Comparison of ENCODE assay signal across 24 cellular contexts in the genomic region with DNA sequence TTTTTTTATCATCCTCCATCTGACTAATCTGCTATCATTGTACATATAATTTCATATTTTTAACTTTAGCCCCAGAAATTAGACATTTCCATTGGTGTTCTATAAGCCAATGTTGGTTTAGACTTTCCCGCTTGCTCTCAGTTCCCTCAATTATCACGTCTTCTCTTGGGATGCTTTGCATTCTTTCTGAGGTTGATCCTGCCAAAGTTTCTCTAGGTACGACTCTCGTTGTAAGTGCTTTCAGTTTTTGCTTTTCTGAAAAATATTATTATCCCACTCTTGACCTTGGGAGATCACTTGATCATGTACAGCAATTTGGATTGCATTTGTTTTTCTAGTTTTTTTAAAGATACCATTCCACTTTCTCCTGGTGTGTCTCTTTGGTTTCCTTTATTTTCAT.
DNase-seq lines count a peak whose midpoint lies in the region; ATAC-seq and TF ChIP-seq lines count a peak whose summit lies in the region.
"Had no signal": no experiment of that assay in that cellular context is flagged by ENCODE, and none has a peak within 500 bp of the region (broad histone marks: within the 10 kb centered on the region; RNA-seq: fewer than 3 reads in every experiment).

No MANE protein-coding gene starts in this region.

- no peak overlapping the region for H4K5ac ChIP-seq in mesendoderm (ENCODE audit: low read length)

- no CpG with 5 or more reads among the region's 4 CpGs for WGBS in mesendoderm (ENCODE audit: extremely low coverage, insufficient coverage, low lambda C conversion rate)

- H2BK5ac ChIP-seq in mesendoderm (ENCODE audit: low read length), result no peak overlapping the region

- H3K4me1 ChIP-seq in mesendoderm (ENCODE audit: control insufficient read depth, low read depth, low read length), result no peaks in the 10 kb centered on the region
- H3K4me1 ChIP-seq: A549 had no signal

- no peak overlapping the region for H3K9ac ChIP-seq in mesendoderm (ENCODE audit: low read length)
- H3K9ac ChIP-seq: BLaER1 treated with 17β-estradiol and CSF1 and Interleukin-3, amounts not matched to agents 10 nM and 100 nM had no signal

- H2AK5ac ChIP-seq in mesendoderm (ENCODE audit: low read length), result no peak overlapping the region

- H3K4me3 ChIP-seq in choroid plexus epithelial cell (ENCODE audit: low read depth, low read length) (no peak overlapping the region), mesendoderm (ENCODE audit: low read length) (no peak overlapping the region)
- H3K4me3 ChIP-seq: A549; BLaER1 treated with 17β-estradiol and CSF1 and Interleukin-3, amounts not matched to agents 10 nM and 100 nM; GM12878 had no signal

- H3K27ac ChIP-seq in mesendoderm (ENCODE audit: low read depth, low read length), result no peak overlapping the region
- H3K27ac ChIP-seq: 22Rv1; A549; BLaER1 treated with 17β-estradiol and CSF1 and Interleukin-3, amounts not matched to agents 10 nM and 100 nM; C4-2B had no signal

- DNase-seq in amniotic epithelial cell (ENCODE audit: low read depth) (peak; percentile 36), astrocyte of the hippocampus (ENCODE audit: low read depth, low spot score) (peak; percentile 15), choroid plexus epithelial cell (ENCODE audit: low read depth) (peak; percentile 73), mesendoderm (peak; percentile 10), NCI-H1092 (lab: John Stamatoyannopoulos, UW) (no peak)
- DNase-seq: AML-193; CD4-positive, alpha-beta T cell; CD8-positive, alpha-beta T cell; COR-L47; DMS 273 treated with DMSO at 0.1 percent for 48 hours; DMS153; DMS53; DMS79; DND-41; EL; GDM1 had no signal

- no peak overlapping the region for H4K8ac ChIP-seq in mesendoderm (ENCODE audit: low read depth, low read length)

- no peak overlapping the region for H3K18ac ChIP-seq in mesendoderm (ENCODE audit: low read length)

- no peak overlapping the region for H3K56ac ChIP-seq in mesendoderm (ENCODE audit: low read length)

- no peak overlapping the region for H2BK120ac ChIP-seq in mesendoderm (ENCODE audit: low read depth, low read length)

- no peaks in the 10 kb centered on the region for H3K79me1 ChIP-seq in mesendoderm (ENCODE audit: low read length)

- no peak overlapping the region for H2BK15ac ChIP-seq in mesendoderm (replicated peaks; ENCODE audit: low read depth)

- no peak overlapping the region for H3K23ac ChIP-seq in mesendoderm (ENCODE audit: low read length)

- no peaks in the 10 kb centered on the region for H3K79me2 ChIP-seq in mesendoderm (ENCODE audit: control insufficient read depth, insufficient read depth, low read length)

- no peaks in the 10 kb centered on the region for H3K36me3 ChIP-seq in mesendoderm (ENCODE audit: control insufficient read depth, insufficient read depth, low read length)
- H3K36me3 ChIP-seq: BLaER1 treated with 17β-estradiol and CSF1 and Interleukin-3, amounts not matched to agents 10 nM and 100 nM had no signal

- H3K27me3 ChIP-seq in mesendoderm (ENCODE audit: insufficient read depth, low read length, poor library complexity), result no peaks in the 10 kb centered on the region
- H3K27me3 ChIP-seq: BLaER1 treated with 17β-estradiol and CSF1 and Interleukin-3, amounts not matched to agents 10 nM and 100 nM had no signal

- no peak overlapping the region for H3K4me2 ChIP-seq in mesendoderm (ENCODE audit: low read length)
- H3K4me2 ChIP-seq: A549; BLaER1 treated with 17β-estradiol and CSF1 and Interleukin-3, amounts not matched to agents 10 nM and 100 nM had no signal

- no peak for TF ChIP-seq CTCF in choroid plexus epithelial cell (conservative IDR thresholded peaks at IDR 0.05; ENCODE audit: low read depth, low read length)

- ATAC-seq in GM21786 (IDR thresholded peaks at IDR 0.05; ENCODE audit: unreplicated experiment) (no peak), HG03045 (IDR thresholded peaks at IDR 0.05; ENCODE audit: unreplicated experiment) (no peak), HG03457 (IDR thresholded peaks at IDR 0.05; ENCODE audit: unreplicated experiment) (no peak)
- ATAC-seq: A549; CD8-positive, alpha-beta T cell; GM12878 had no signal

- no peak overlapping the region for H3K4ac ChIP-seq in mesendoderm (ENCODE audit: low read depth, low read length)
